8 cellular contexts compared by ENCODE assay signal in the genomic region with DNA sequence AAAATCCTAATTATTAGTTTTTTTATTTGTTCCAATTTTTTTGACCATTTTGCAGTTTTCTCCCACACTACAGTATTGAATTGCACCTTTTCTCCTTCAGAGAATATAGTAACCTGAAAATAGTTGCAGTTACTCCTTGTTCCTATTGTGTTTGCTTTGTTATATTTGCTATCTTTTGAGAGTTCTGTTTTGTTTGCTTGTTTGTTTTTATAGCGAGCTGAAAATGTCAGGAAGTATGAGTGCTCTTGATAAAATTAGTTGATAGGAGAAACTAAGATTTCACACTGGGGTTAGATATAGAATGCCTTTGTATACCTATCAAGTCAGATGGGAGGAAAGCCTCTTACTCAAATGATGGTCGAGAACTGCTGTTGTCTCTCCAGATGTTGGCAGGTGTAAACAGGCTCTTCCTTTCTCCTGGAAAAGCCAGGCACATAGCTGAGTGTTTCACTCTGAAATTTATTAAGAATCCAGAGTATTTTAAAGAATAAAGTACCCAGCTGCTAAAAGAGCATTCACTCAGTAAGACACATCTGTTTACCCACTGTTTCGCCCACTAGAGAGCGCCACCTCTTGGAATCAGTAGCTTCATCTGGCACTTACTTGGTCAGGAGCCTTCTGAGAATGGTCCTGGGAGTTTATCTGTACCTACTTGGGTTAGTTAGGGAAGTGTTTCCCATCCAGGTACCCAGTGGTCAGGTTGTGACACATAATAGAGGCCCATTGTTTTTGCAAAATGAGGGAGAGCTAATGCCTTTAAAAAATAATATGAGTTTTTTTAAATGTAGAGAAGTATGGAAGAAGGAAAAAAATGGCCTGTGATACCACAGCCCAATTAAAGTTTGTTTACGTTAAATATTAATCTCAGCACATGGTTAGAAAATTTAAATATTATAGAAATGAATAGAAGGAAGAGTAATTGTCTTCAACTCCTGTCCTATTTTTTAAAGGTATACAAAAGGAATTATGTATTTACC. TPM values are rescaled to one million over a fixed set of nuclear protein-coding genes. Genes with fewer than 3 reads are reported as not detected.
A peak's percentile ranks its signal among the peaks of the same experiment; 100 is the strongest.
DNase-seq lines count a peak whose midpoint lies in the region; ATAC-seq and TF ChIP-seq lines count a peak whose summit lies in the region.

No MANE protein-coding gene starts in this region.

- H3K9me3 Mint-ChIP-seq in HFFc6, result no peaks in the 10 kb centered on the region
- no peaks in the 10 kb centered on the region for H3K9me3 Mint-ChIP-seq in stimulated activated memory B cell treated with anti-CD40 and anti-IgM and Interleukin-4, amounts not matched to agents 10 μg/mL and 1 μg/mL and 100 μg/mL, for 72 hours

- peaks cover 26% of the 10 kb centered on the region for H3K36me3 Mint-ChIP-seq in HFFc6 (ENCODE audit: low read depth)
- peaks cover 58% of the 10 kb centered on the region for H3K36me3 Mint-ChIP-seq in stimulated activated memory B cell treated with anti-CD40 and anti-IgM and Interleukin-4, amounts not matched to agents 10 μg/mL and 1 μg/mL and 100 μg/mL, for 72 hours

- no peaks in the 10 kb centered on the region for H3K4me1 ChIP-seq in body of pancreas

- TF ChIP-seq POLR2A in body of pancreas (IDR thresholded peaks at IDR 0.05), result no peak

- no peaks in the 10 kb centered on the region for H3K27me3 ChIP-seq in body of pancreas

- intact Hi-C loops in body of pancreas (cut with DNase I), result no loop called here
- intact Hi-C loops in sciatic nerve (cut with DNase I), result no loop called here

- H3K27ac Mint-ChIP-seq in HFFc6, result no peak overlapping the region
- H3K27ac Mint-ChIP-seq in stimulated activated memory B cell treated with anti-CD40 and anti-IgM and Interleukin-4, amounts not matched to agents 10 μg/mL and 1 μg/mL and 100 μg/mL, for 72 hours, result no peak overlapping the region

- peaks cover 1% of the 10 kb centered on the region; the same call in 1 of the 2 replicates for H3K4me1 Mint-ChIP-seq in HFFc6 (ENCODE audit: low read depth)
- H3K4me1 Mint-ChIP-seq in stimulated activated memory B cell treated with anti-CD40 and anti-IgM and Interleukin-4, amounts not matched to agents 10 μg/mL and 1 μg/mL and 100 μg/mL, for 72 hours, result no peaks in the 10 kb centered on the region

- H3K27ac ChIP-seq in body of pancreas, result no peak overlapping the region

- no peak for DNase-seq in AG09309 (ENCODE audit: low read depth)
- DNase-seq in GM10266 (ENCODE audit: extremely low spot score), result no peak
- DNase-seq in HFFc6, result peak; percentile 53
- peak; percentile 37 for DNase-seq in NCI-H146 (lab: John Stamatoyannopoulos, UW)
- peak in 3 of 4 donors; percentile 33 to 53 (median 39) for DNase-seq in body of pancreas
- DNase-seq in myocyte (ENCODE audit: low read depth), result peak; percentile 55
- no peak for DNase-seq in sciatic nerve (ENCODE audit: low spot score)

- no peaks in the 10 kb centered on the region for H3K27me3 Mint-ChIP-seq in HFFc6 (ENCODE audit: insufficient read depth)
- no peaks in the 10 kb centered on the region for H3K27me3 Mint-ChIP-seq in stimulated activated memory B cell treated with anti-CD40 and anti-IgM and Interleukin-4, amounts not matched to agents 10 μg/mL and 1 μg/mL and 100 μg/mL, for 72 hours

- no peak overlapping the region for H3K4me3 Mint-ChIP-seq in HFFc6
- no peak overlapping the region for H3K4me3 Mint-ChIP-seq in stimulated activated memory B cell treated with anti-CD40 and anti-IgM and Interleukin-4, amounts not matched to agents 10 μg/mL and 1 μg/mL and 100 μg/mL, for 72 hours

- H3K9me3 ChIP-seq in body of pancreas, result no peaks in the 10 kb centered on the region

- H3K36me3 ChIP-seq in body of pancreas (replicated peaks in 1 of 2; ENCODE audit: insufficient read depth in 1 of 2, low read depth in 2 of 2), result peaks cover 0 to 13% of the 10 kb centered on the region in 2 donors

- H3K4me3 ChIP-seq in AG09309 (ENCODE audit: control insufficient read depth, low read depth, low read length) (no peak overlapping the region), body of pancreas (no peak overlapping the region)

- WGBS in body of pancreas, 2 donors, result 57 to 70% methylated on average over 5 of the region's 5 CpGs

- TF ChIP-seq CTCF in AG09309 (IDR thresholded peaks at IDR 0.05; ENCODE audit: control insufficient read depth, insufficient read depth, low read depth, low read length, missing control alignments) (peak; percentile 71), GM10266 (IDR thresholded peaks at IDR 0.05; ENCODE audit: control insufficient read depth, insufficient read depth, low read depth, missing control alignments) (peak; percentile 65), HFFc6 (IDR thresholded peaks at IDR 0.05) (peak; percentile 84), body of pancreas (IDR thresholded peaks at IDR 0.05) (peak in 5 of 7 experiments; percentile 17 to 27 (median 21))

- peak; percentile 42 for ATAC-seq in body of pancreas
- ATAC-seq in stimulated activated memory B cell treated with anti-CD40 and anti-IgM and Interleukin-4, amounts not matched to agents 10 μg/mL and 1 μg/mL and 100 μg/mL, for 72 hours, result no peak
- ATAC-seq in sciatic nerve, result no peak

RNA-seq across cellular contexts. Expression of a gene that starts 11.2 kb away (rescaled TPM):
- 10 to 100 TPM; 24.8 to 35.3 (median 31.9) TPM for total RNA-seq in HFFc6 (2021; fragmentation: NEBNext Ultra II Directional; extraction: Animal tissue kit (Norgen Biotek cat#: 25700))
- 10 to 100 TPM in 1 of 2 donors, 1 to 10 TPM in 1; 5.6 to 10.9 TPM for total RNA-seq in body of pancreas
- total RNA-seq in myocyte, result 13.1 and 13.2 TPM in 2 replicates
- polyA plus RNA-seq in myocyte (2012), result 19.1 TPM
- 21.5 TPM for total RNA-seq in sciatic nerve

RNA-seq across cellular contexts. Expression of a gene that starts 14.1 kb away (rescaled TPM):
- 1 to 10 TPM in 5 of 6 experiments, under 1 TPM in 1; 0.91 to 3.3 (median 1.9) TPM for total RNA-seq in HFFc6 (2021; fragmentation: NEBNext Ultra II Directional; extraction: Animal tissue kit (Norgen Biotek cat#: 25700))
- total RNA-seq in body of pancreas (1 to 10 TPM in 1 of 2 donors, under 1 TPM in 1; 0.26 to 4.9 TPM), myocyte (1.9 and 2.8 TPM in 2 replicates), sciatic nerve (0.09 TPM)
- polyA plus RNA-seq in myocyte (2012), result 18.3 TPM

RNA-seq across cellular contexts. Expression of a gene that starts 51.1 kb away (rescaled TPM):
- total RNA-seq in HFFc6 (2021; fragmentation: NEBNext Ultra II Directional; extraction: Animal tissue kit (Norgen Biotek cat#: 25700)), result under 1 TPM in 5 of 6 experiments, not detected in 1; 0.02 to 0.03 (median 0.02) TPM
- total RNA-seq in body of pancreas (1 to 10 TPM; 7.9 to 9.1 TPM), myocyte (8.9 and 10.1 TPM in 2 replicates), sciatic nerve (0.85 TPM)
- polyA plus RNA-seq in myocyte (2012), result 1.9 TPM

Comparison
In these comparisons a context has a peak if more than half of its experiments do, and no peak if none do; other contexts are left out.
1. DNase-seq: peak in HFFc6 (single experiment), NCI-H146 (single experiment), body of pancreas (3 of 4) and myocyte (single experiment); none in AG09309 (single experiment), GM10266 (single experiment) and sciatic nerve (single experiment).
2. CTCF ChIP-seq: peak in every context shown above with its lines; median percentile 84 in HFFc6; 71 in AG09309; 65 in GM10266; 21 in body of pancreas.